Comparison of ENCODE assay signal across 14 cellular contexts in the genomic region with DNA sequence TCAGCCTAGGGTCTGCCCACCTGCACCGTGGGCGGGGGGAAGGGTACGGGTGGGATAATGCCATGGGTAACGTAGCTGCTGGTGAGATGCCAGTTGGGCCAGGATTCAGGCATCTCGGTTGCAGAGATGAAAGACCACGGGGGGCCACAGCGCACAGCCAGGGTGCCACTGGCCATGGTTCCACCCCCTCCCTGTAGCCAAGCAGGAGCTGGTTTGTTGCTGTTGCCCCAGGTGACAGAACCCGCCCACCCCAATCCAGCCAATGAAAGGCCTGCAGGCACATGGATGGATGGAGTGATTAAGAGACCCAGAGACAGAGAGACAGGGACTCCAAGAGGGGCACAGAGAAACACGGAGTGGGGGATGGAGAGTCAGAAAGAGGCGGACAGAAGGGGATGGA. TPM values are rescaled to one million over a fixed set of nuclear protein-coding genes. Genes with fewer than 3 reads are reported as not detected.
DNase-seq lines count a peak whose midpoint lies in the region; TF ChIP-seq lines count a peak whose summit lies in the region.
"Had no signal": no experiment of that assay in that cellular context is flagged by ENCODE, and none has a peak within 500 bp of the region (broad histone marks: within the 10 kb centered on the region; RNA-seq: fewer than 3 reads in every experiment).

No MANE protein-coding gene starts in this region.

- H2AFZ ChIP-seq in mesenchymal stem cell (ENCODE audit: low read depth, low read length): no peak overlapping the region

- H3K9me3 ChIP-seq in mesenchymal stem cell (ENCODE audit: control insufficient read depth, low read length): no peaks in the 10 kb centered on the region
- no peaks in the 10 kb centered on the region for H3K9me3 ChIP-seq in sigmoid colon

- H3K4ac ChIP-seq in mesenchymal stem cell (ENCODE audit: low read depth in 1 of 2, low read length in 2 of 2): no peak overlapping the region

- H2BK120ac ChIP-seq in mesenchymal stem cell (ENCODE audit: low read depth, low read length): peak overlapping the region; percentile 34

- TF ChIP-seq EP300 in sigmoid colon (IDR thresholded peaks at IDR 0.05): no peak

- WGBS in mesenchymal stem cell: 72% methylated on average over 9 of the region's 10 CpGs
- 38 to 42% methylated on average over 10 of the region's 10 CpGs for WGBS in sigmoid colon, 2 donors

- H2BK5ac ChIP-seq in mesenchymal stem cell (ENCODE audit: low read depth, low read length, poor library complexity, severe bottlenecking): no peak overlapping the region

- no peak overlapping the region for H2AK5ac ChIP-seq in mesenchymal stem cell (ENCODE audit: low read length, severe bottlenecking)

- H3K23ac ChIP-seq in mesenchymal stem cell (ENCODE audit: low read length in 2 of 2): no peak overlapping the region

- H3K18ac ChIP-seq in mesenchymal stem cell (ENCODE audit: low read depth in 1 of 2, low read length in 2 of 2): no peak overlapping the region

- no peak for TF ChIP-seq POLR2A in sigmoid colon (IDR thresholded peaks at IDR 0.05)

- H4K8ac ChIP-seq in mesenchymal stem cell (ENCODE audit: low read length): no peak overlapping the region

- H3K36me3 ChIP-seq in mesenchymal stem cell (ENCODE audit: control insufficient read depth in 1 of 2, insufficient read depth in 2 of 2, low read depth in 1 of 2, low read length in 2 of 2) (peaks cover 0 to 4% of the 10 kb centered on the region in 2 experiments), sigmoid colon (no peaks in the 10 kb centered on the region)

- no peak overlapping the region for H2BK12ac ChIP-seq in mesenchymal stem cell (ENCODE audit: low read length in 2 of 2)

- H3K4me2 ChIP-seq in mesenchymal stem cell (ENCODE audit: low read length, poor library complexity, severe bottlenecking): no peak overlapping the region

- H3K14ac ChIP-seq in mesenchymal stem cell (ENCODE audit: low read length in 2 of 2): no peak overlapping the region

- H3K27ac ChIP-seq in mesenchymal stem cell (ENCODE audit: low read length, poor library complexity, severe bottlenecking) (no peak overlapping the region), sigmoid colon (no peak overlapping the region)
- H3K27ac ChIP-seq: 22Rv1 had no signal

- H3K4me3 ChIP-seq in GM12865 (ENCODE audit: low read depth, low read length): no peak overlapping the region
- no peak overlapping the region for H3K4me3 ChIP-seq in astrocyte of the spinal cord (ENCODE audit: low read depth, low read length)
- H3K4me3 ChIP-seq in mesenchymal stem cell (ENCODE audit: insufficient read depth in 1 of 2, low read depth in 1 of 2, low read length in 2 of 2): no peak overlapping the region
- H3K4me3 ChIP-seq in sigmoid colon: no peak overlapping the region

- H3K4me1 ChIP-seq in mesenchymal stem cell (ENCODE audit: control insufficient read depth, insufficient read depth, low read depth, low read length) (peaks cover 17% of the 10 kb centered on the region), sigmoid colon (peaks cover 0 to 25% (median 21%) of the 10 kb centered on the region in 4 donors)

- in situ Hi-C loops in astrocyte of the spinal cord (cut with HindIII; ENCODE audit: low sequenced_read_pairs): no loop called here

- no peak overlapping the region for H3K9ac ChIP-seq in mesenchymal stem cell (ENCODE audit: low read length)

- no peak overlapping the region for H2BK15ac ChIP-seq in mesenchymal stem cell (ENCODE audit: low read depth, poor library complexity, severe bottlenecking)

- DNase-seq in DMS 273 (lab: John Stamatoyannopoulos, UW; ENCODE audit: unreplicated experiment) (peak; percentile 61), DMS 273 treated with DMSO at 0.1 percent for 48 hours (lab: John Stamatoyannopoulos, UW) (no peak), GM12865 (ENCODE audit: low read depth) (peak; percentile 34), astrocyte of the spinal cord (ENCODE audit: low read depth, low spot score) (peak; percentile 35), mesenchymal stem cell (no peak), RKO (ENCODE audit: low spot score) (no peak), sigmoid colon (no peak)
- no peak for DNase-seq in activated effector memory CD4-positive, alpha-beta T cell treated with Interleukin-2 at 50 U/mL for 16 hours
- DNase-seq: activated CD8-positive, alpha-beta memory T cell treated with anti-CD3 and anti-CD28 coated beads, Interleukin-2, amount 50 U/mL, for 4 hours; NCI-H510A had no signal

- intact Hi-C loops in sigmoid colon (cut with DNase I): no loop called here

- H3K27me3 ChIP-seq in mesenchymal stem cell (ENCODE audit: control insufficient read depth in 1 of 2, insufficient read depth in 1 of 2, low read length in 2 of 2): peaks cover 18 to 69% of the 10 kb centered on the region in 2 experiments
- peaks cover 18 to 56% (median 32%) of the 10 kb centered on the region in 3 donors for H3K27me3 ChIP-seq in sigmoid colon

- TF ChIP-seq CTCF in GM12865 (IDR thresholded peaks at IDR 0.05; ENCODE audit: insufficient read depth, low read depth, low read length, missing control alignments): no peak
- no peak for TF ChIP-seq CTCF in astrocyte of the spinal cord (IDR thresholded peaks at IDR 0.05; ENCODE audit: low read depth, low read length)
- no peak for TF ChIP-seq CTCF in sigmoid colon (IDR thresholded peaks at IDR 0.05)

- H4K91ac ChIP-seq in mesenchymal stem cell (ENCODE audit: low read length): no peak overlapping the region

- H3K79me1 ChIP-seq in mesenchymal stem cell (replicated peaks; ENCODE audit: low read length, poor library complexity, severe bottlenecking): peaks cover 3% of the 10 kb centered on the region

RNA-seq across cellular contexts. Expression of gene CGB7, which starts 1.0 kb away (rescaled TPM):
- 0.23 TPM for polyA plus RNA-seq in mesenchymal stem cell (2013, experiment 1 of 2)
- polyA plus RNA-seq in mesenchymal stem cell (2013, experiment 2 of 2): 0.27 TPM
- not detected for total RNA-seq in sigmoid colon
- under 1 TPM in 1 of 3 donors, not detected in 2; 0.23 TPM for polyA plus RNA-seq in sigmoid colon
- total RNA-seq: temporal lobe had no signal
- polyA plus RNA-seq: IgD-negative memory B cell had no signal

RNA-seq across cellular contexts. Expression of gene NTF4, which starts 6.0 kb away (rescaled TPM):
- polyA plus RNA-seq in mesenchymal stem cell (2013, experiment 1 of 2): 0.17 TPM
- polyA plus RNA-seq in mesenchymal stem cell (2013, experiment 2 of 2): 0.18 TPM
- total RNA-seq in sigmoid colon: not detected
- not detected for polyA plus RNA-seq in sigmoid colon
- total RNA-seq: myocyte, temporal lobe had no signal
- polyA plus RNA-seq: IgD-negative memory B cell had no signal

RNA-seq across cellular contexts. Expression of gene CGB8, which starts 9.7 kb away (rescaled TPM):
- polyA plus RNA-seq in mesenchymal stem cell (2013, experiment 1 of 2): not detected
- polyA plus RNA-seq in mesenchymal stem cell (2013, experiment 2 of 2): not detected
- not detected for total RNA-seq in sigmoid colon
- not detected for polyA plus RNA-seq in sigmoid colon
- total RNA-seq: myocyte, temporal lobe had no signal
- polyA plus RNA-seq: IgD-negative memory B cell had no signal

RNA-seq across cellular contexts. Expression of gene KCNA7, which starts 13.9 kb away (rescaled TPM):
- polyA plus RNA-seq in mesenchymal stem cell (2013, experiment 1 of 2): not detected
- polyA plus RNA-seq in mesenchymal stem cell (2013, experiment 2 of 2): not detected
- total RNA-seq in sigmoid colon: not detected
- not detected for polyA plus RNA-seq in sigmoid colon
- total RNA-seq: temporal lobe had no signal
- polyA plus RNA-seq: IgD-negative memory B cell had no signal

RNA-seq across cellular contexts. Expression of gene CGB5, which starts 14.9 kb away (rescaled TPM):
- polyA plus RNA-seq in mesenchymal stem cell (2013, experiment 1 of 2): not detected
- polyA plus RNA-seq in mesenchymal stem cell (2013, experiment 2 of 2): not detected
- total RNA-seq in sigmoid colon: not detected
- not detected for polyA plus RNA-seq in sigmoid colon
- total RNA-seq: myocyte, temporal lobe had no signal
- polyA plus RNA-seq: IgD-negative memory B cell had no signal

Comparison
In these comparisons a context has a peak if more than half of its experiments do, and no peak if none do; other contexts are left out.
1. DNase-seq: peak in DMS 273 (single experiment), GM12865 (single experiment) and astrocyte of the spinal cord (single experiment); none in DMS 273 treated with DMSO at 0.1 percent for 48 hours (single experiment), mesenchymal stem cell (single experiment), activated effector memory CD4-positive, alpha-beta T cell treated with Interleukin-2 at 50 U/mL for 16 hours (single experiment), RKO (single experiment) and sigmoid colon (single experiment).